ENCODE assay signal across 11 cellular contexts in the genomic region with DNA sequence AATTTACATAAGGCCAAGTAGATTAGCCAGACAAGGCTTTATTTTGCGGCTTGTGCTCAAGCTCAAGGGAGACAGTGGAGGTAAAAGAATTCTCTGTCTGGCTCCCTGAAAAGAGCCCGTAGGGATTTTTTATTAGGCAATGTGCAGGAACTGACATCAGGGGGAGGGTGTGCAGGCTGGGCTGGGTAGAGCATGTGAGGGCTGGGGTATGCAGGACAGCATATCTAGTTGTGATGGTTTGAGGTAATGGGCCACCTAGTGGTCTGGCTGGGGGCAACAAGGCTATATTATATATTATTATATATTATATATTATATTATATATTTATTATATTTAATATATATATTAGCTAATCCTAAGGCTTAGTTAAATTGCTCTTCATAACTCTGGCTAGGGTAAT.
DNase-seq lines count a peak whose midpoint lies in the region; ATAC-seq and TF ChIP-seq lines count a peak whose summit lies in the region.
"Had no signal": no experiment of that assay in that cellular context is flagged by ENCODE, and none has a peak within 500 bp of the region (broad histone marks: within the 10 kb centered on the region; RNA-seq: fewer than 3 reads in every experiment).

No MANE protein-coding gene starts in this region.

- H3K27me3 ChIP-seq in H7 (ENCODE audit: control insufficient read depth, insufficient read depth, low read length) (no peaks in the 10 kb centered on the region), upper lobe of left lung (no peaks in the 10 kb centered on the region)

- no peak overlapping the region for H3K27ac ChIP-seq in upper lobe of left lung
- H3K27ac ChIP-seq: skin epidermis had no signal

- H3K4me3 Mint-ChIP-seq in glutamatergic neuron (ENCODE audit: unreplicated experiment), result no peak overlapping the region
- H3K4me3 Mint-ChIP-seq in activated T-cell treated with anti-CD3 and anti-CD28 coated beads, Interleukin-2, amount 50 U/mL, for 4 hours, result no peak overlapping the region
- H3K4me3 Mint-ChIP-seq: activated naive CD8-positive, alpha-beta T cell; T-helper 1 cell treated with Interleukin-12 subunit alpha and Interleukin-12 subunit beta and Interleukin-4 antibody, amounts not matched to agents 30 μg/mL and 1 μg/mL, for 36 hours had no signal

- H3K27me3 Mint-ChIP-seq in glutamatergic neuron (ENCODE audit: unreplicated experiment), result no peaks in the 10 kb centered on the region
- no peaks in the 10 kb centered on the region for H3K27me3 Mint-ChIP-seq in activated T-cell treated with anti-CD3 and anti-CD28 coated beads, Interleukin-2, amount 50 U/mL, for 4 hours (ENCODE audit: low read depth)
- H3K27me3 Mint-ChIP-seq: activated naive CD8-positive, alpha-beta T cell had no signal

- no peak overlapping the region for H3K4me3 ChIP-seq in H7 (ENCODE audit: insufficient read depth, low read depth, low read length)
- no peak overlapping the region for H3K4me3 ChIP-seq in upper lobe of left lung
- H3K4me3 ChIP-seq: skin epidermis had no signal

- H3K36me3 ChIP-seq in H7 (replicated peaks; ENCODE audit: control insufficient read depth, insufficient read depth, low read length) (no peaks in the 10 kb centered on the region), upper lobe of left lung (no peaks in the 10 kb centered on the region)

- no peak for TF ChIP-seq POLR2A in upper lobe of left lung (IDR thresholded peaks at IDR 0.05)

- no peaks in the 10 kb centered on the region for H3K4me1 ChIP-seq in upper lobe of left lung

- WGBS in upper lobe of left lung, 2 donors, result 79 to 81% methylated on average over 2 of the region's 2 CpGs

- H3K36me3 Mint-ChIP-seq in glutamatergic neuron (ENCODE audit: unreplicated experiment), result no peaks in the 10 kb centered on the region
- H3K36me3 Mint-ChIP-seq in activated T-cell treated with anti-CD3 and anti-CD28 coated beads, Interleukin-2, amount 50 U/mL, for 4 hours (ENCODE audit: insufficient read depth), result peaks cover 3% of the 10 kb centered on the region

- DNase-seq in ELR (ENCODE audit: low read depth) (peak; percentile 40), H7 (peak; percentile 37), RPMI7951 (ENCODE audit: low read depth) (peak; percentile 10), glutamatergic neuron (peak; percentile 22), omental fat pad (ENCODE audit: low spot score) (no peak), upper lobe of left lung (no peak), hippocampal formation (lab: John Stamatoyannopoulos, UW) (no peak)
- DNase-seq in activated T-cell treated with anti-CD3 and anti-CD28 coated beads, Interleukin-2, amount 50 U/mL, for 4 hours, result no peak

- H3K4me1 Mint-ChIP-seq in glutamatergic neuron (ENCODE audit: low read depth, unreplicated experiment), result no peaks in the 10 kb centered on the region
- no peaks in the 10 kb centered on the region for H3K4me1 Mint-ChIP-seq in activated T-cell treated with anti-CD3 and anti-CD28 coated beads, Interleukin-2, amount 50 U/mL, for 4 hours (ENCODE audit: low read depth)

- no peaks in the 10 kb centered on the region for H3K9me3 ChIP-seq in upper lobe of left lung

- peak; percentile 37 for TF ChIP-seq CTCF in glutamatergic neuron (IDR thresholded peaks at IDR 0.05; ENCODE audit: partially characterized antibody, unreplicated experiment)
- no peak for TF ChIP-seq CTCF in omental fat pad (IDR thresholded peaks at IDR 0.05)
- TF ChIP-seq CTCF in upper lobe of left lung (IDR thresholded peaks at IDR 0.05), result no peak

- TF ChIP-seq EP300 in upper lobe of left lung (IDR thresholded peaks at IDR 0.05), result no peak

- no peak overlapping the region for H3K27ac Mint-ChIP-seq in glutamatergic neuron (ENCODE audit: unreplicated experiment)
- H3K27ac Mint-ChIP-seq: activated naive CD8-positive, alpha-beta T cell; T-helper 1 cell treated with Interleukin-12 subunit alpha and Interleukin-12 subunit beta and Interleukin-4 antibody, amounts not matched to agents 30 μg/mL and 1 μg/mL, for 36 hours had no signal

- no peaks in the 10 kb centered on the region for H3K9me3 Mint-ChIP-seq in glutamatergic neuron (ENCODE audit: unreplicated experiment)
- no peaks in the 10 kb centered on the region for H3K9me3 Mint-ChIP-seq in activated T-cell treated with anti-CD3 and anti-CD28 coated beads, Interleukin-2, amount 50 U/mL, for 4 hours
- H3K9me3 Mint-ChIP-seq: T-helper 1 cell treated with Interleukin-12 subunit alpha and Interleukin-12 subunit beta and Interleukin-4 antibody, amounts not matched to agents 30 μg/mL and 1 μg/mL, for 36 hours had no signal

- ATAC-seq in omental fat pad (ENCODE audit: low FRiP score) (no peak), upper lobe of left lung (ENCODE audit: low FRiP score in 2 of 2) (no peak)
- ATAC-seq in activated T-cell treated with anti-CD3 and anti-CD28 coated beads, Interleukin-2, amount 50 U/mL, for 4 hours, result no peak

Comparison
In these comparisons a context has a peak if more than half of its experiments do, and no peak if none do; other contexts are left out.
1. DNase-seq: peak in ELR (single experiment), H7 (single experiment), RPMI7951 (single experiment) and glutamatergic neuron (single experiment); none in omental fat pad (single experiment), activated T-cell treated with anti-CD3 and anti-CD28 coated beads, Interleukin-2, amount 50 U/mL, for 4 hours (single experiment), upper lobe of left lung (0 of 2) and hippocampal formation (0 of 2).